17 cellular contexts compared by ENCODE assay signal in the genomic region with DNA sequence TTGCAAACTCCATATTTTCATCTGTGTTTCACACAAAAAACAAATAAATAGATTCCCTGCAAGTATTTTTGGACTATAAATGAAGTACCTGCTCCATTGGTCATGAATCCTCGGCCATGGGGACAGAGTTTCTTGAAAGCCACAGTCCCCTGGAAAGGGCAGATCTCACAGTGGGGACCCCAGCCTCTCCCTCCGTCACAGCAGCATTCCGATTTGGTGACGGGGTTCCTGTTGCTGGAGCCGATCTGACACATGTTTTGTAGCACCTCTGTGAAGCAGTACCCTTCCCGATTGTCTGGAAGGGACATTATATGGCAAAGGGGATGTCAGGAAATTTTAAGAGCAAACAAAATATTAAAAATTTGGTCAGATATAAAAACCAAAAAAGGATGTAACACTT.
DNase-seq lines count a peak whose midpoint lies in the region; ATAC-seq and TF ChIP-seq lines count a peak whose summit lies in the region.
"Had no signal": no experiment of that assay in that cellular context is flagged by ENCODE, and none has a peak within 500 bp of the region (broad histone marks: within the 10 kb centered on the region; RNA-seq: fewer than 3 reads in every experiment).

No MANE protein-coding gene starts in this region.

- H2BK5ac ChIP-seq in trophoblast cell (ENCODE audit: low read depth, low read length, poor library complexity), result peak overlapping the region; percentile 72

- H4K8ac ChIP-seq in trophoblast cell (ENCODE audit: low read depth, low read length), result peak overlapping the region; percentile 75

- peak overlapping the region; percentile 93 for H3K14ac ChIP-seq in trophoblast cell (ENCODE audit: low read length)

- peak overlapping the region; percentile 90 for H4K91ac ChIP-seq in trophoblast cell (ENCODE audit: low read depth, low read length)

- WGBS in trophoblast cell (ENCODE audit: extremely low coverage, insufficient coverage, insufficient read length), result no CpG with 5 or more reads among the region's 6 CpGs

- ATAC-seq in SK-N-SH treated with all-trans-retinoic acid at 6 μM for 48 hours (peak; percentile 3; the same call in 1 of the 3 replicates), HG03442 (IDR thresholded peaks at IDR 0.05; ENCODE audit: unreplicated experiment) (no peak)
- ATAC-seq: Panc1, Right ventricle myocardium inferior had no signal

- no peak overlapping the region for H3K4me3 ChIP-seq in trophoblast cell (ENCODE audit: low read depth, low read length)
- H3K4me3 ChIP-seq in effector memory CD4-positive, alpha-beta T cell (ENCODE audit: insufficient read depth, low read depth, low read length, poor library complexity, severe bottlenecking), result no peak overlapping the region

- peak overlapping the region; percentile 99 for H2BK12ac ChIP-seq in trophoblast cell (ENCODE audit: low read length)

- no peak overlapping the region for H3K4me2 ChIP-seq in trophoblast cell (ENCODE audit: low read length)

- H4K12ac ChIP-seq in trophoblast cell (ENCODE audit: low read depth, low read length), result no peak overlapping the region

- H3K36me3 Mint-ChIP-seq in progenitor cell of endocrine pancreas (ENCODE audit: insufficient read depth), result peaks cover 2% of the 10 kb centered on the region
- H3K36me3 Mint-ChIP-seq: CD4-positive, CD25-positive, alpha-beta regulatory T cell had no signal

- peaks cover 13% of the 10 kb centered on the region for H3K79me1 ChIP-seq in trophoblast cell (ENCODE audit: low read length)

- H2BK120ac ChIP-seq in trophoblast cell (ENCODE audit: insufficient read depth, low read length, poor library complexity), result peak overlapping the region; percentile 96

- H3K27ac ChIP-seq in trophoblast cell (ENCODE audit: low read depth, low read length), result no peak overlapping the region
- H3K27ac ChIP-seq in effector memory CD4-positive, alpha-beta T cell (ENCODE audit: insufficient read depth, low read length, poor library complexity, severe bottlenecking), result no peak overlapping the region

- H3K27ac Mint-ChIP-seq in progenitor cell of endocrine pancreas, result no peak overlapping the region
- H3K27ac Mint-ChIP-seq: CD4-positive, CD25-positive, alpha-beta regulatory T cell had no signal

- H2AK5ac ChIP-seq in trophoblast cell (ENCODE audit: low read length), result peak overlapping the region; percentile 75

- H3K9me3 Mint-ChIP-seq in progenitor cell of endocrine pancreas (ENCODE audit: low read depth), result peaks cover 5% of the 10 kb centered on the region
- H3K9me3 Mint-ChIP-seq: CD4-positive, CD25-positive, alpha-beta regulatory T cell had no signal

- H3K4me1 Mint-ChIP-seq in progenitor cell of endocrine pancreas (ENCODE audit: low read depth), result no peaks in the 10 kb centered on the region
- H3K4me1 Mint-ChIP-seq: CD4-positive, CD25-positive, alpha-beta regulatory T cell had no signal

- no peaks in the 10 kb centered on the region for H3K27me3 ChIP-seq in trophoblast cell (ENCODE audit: insufficient read depth, low read length)
- H3K27me3 ChIP-seq in effector memory CD4-positive, alpha-beta T cell (replicated peaks; ENCODE audit: control insufficient read depth, insufficient read depth, low read length, poor library complexity, severe bottlenecking), result no peaks in the 10 kb centered on the region

- no peak for TF ChIP-seq CTCF in progenitor cell of endocrine pancreas (IDR thresholded peaks at IDR 0.05; ENCODE audit: unreplicated experiment)

- H3K23ac ChIP-seq in trophoblast cell (ENCODE audit: low read length), result no peak overlapping the region

- no peaks in the 10 kb centered on the region for H3K27me3 Mint-ChIP-seq in progenitor cell of endocrine pancreas

- H3K4me1 ChIP-seq in trophoblast cell (ENCODE audit: control insufficient read depth in 1 of 2, insufficient read depth in 2 of 2, low read length in 2 of 2), result peaks cover 4 to 22% of the 10 kb centered on the region in 2 experiments
- H3K4me1 ChIP-seq in effector memory CD4-positive, alpha-beta T cell (ENCODE audit: control insufficient read depth, insufficient read depth, low read length, poor library complexity, severe bottlenecking), result no peaks in the 10 kb centered on the region

- no peak overlapping the region for H3K9ac ChIP-seq in trophoblast cell (ENCODE audit: low read length)

- H2AFZ ChIP-seq in trophoblast cell (ENCODE audit: insufficient read depth, low read length, poor library complexity), result no peak overlapping the region

- H3K4ac ChIP-seq in trophoblast cell (ENCODE audit: low read depth, low read length), result peak overlapping the region; percentile 73

- H3K9me3 ChIP-seq in trophoblast cell (ENCODE audit: insufficient read depth, low read depth, low read length), result no peaks in the 10 kb centered on the region
- H3K9me3 ChIP-seq in effector memory CD4-positive, alpha-beta T cell (ENCODE audit: control insufficient read depth, low read length), result no peaks in the 10 kb centered on the region

- DNase-seq in EH (ENCODE audit: low read depth) (peak; percentile 42), islet precursor cell (peak; percentile 59), trophoblast cell (no peak), progenitor cell of endocrine pancreas (ENCODE audit: low spot score, unreplicated experiment) (no peak), NOMO-1 treated with DMSO at 0.1 percent for 48 hours (lab: John Stamatoyannopoulos, UW; ENCODE audit: unreplicated experiment) (no peak)
- no peak for DNase-seq in effector memory CD4-positive, alpha-beta T cell
- DNase-seq: Calu3; CD4-positive, CD25-positive, alpha-beta regulatory T cell; DMS79 treated with DMSO at 0.1 percent for 48 hours; NCI-H1417 treated with DMSO at 0.1 percent for 48 hours; NCI-H2029 treated with DMSO at 0.1 percent for 48 hours; NCI-H510A; NCI-H82 had no signal

- H3K4me3 Mint-ChIP-seq in progenitor cell of endocrine pancreas (ENCODE audit: low read depth), result no peak overlapping the region
- H3K4me3 Mint-ChIP-seq: CD4-positive, CD25-positive, alpha-beta regulatory T cell had no signal

- H3K79me2 ChIP-seq in trophoblast cell (ENCODE audit: control insufficient read depth, insufficient read depth, low read length, poor library complexity), result no peaks in the 10 kb centered on the region

- H3K18ac ChIP-seq in trophoblast cell (ENCODE audit: low read length), result peak overlapping the region; percentile 76

- H3K36me3 ChIP-seq in trophoblast cell (ENCODE audit: control insufficient read depth in 1 of 2, insufficient read depth in 2 of 2, low read length in 2 of 2), result no peaks in the 10 kb centered on the region
- H3K36me3 ChIP-seq in effector memory CD4-positive, alpha-beta T cell (ENCODE audit: control insufficient read depth, insufficient read depth, low read length), result no peaks in the 10 kb centered on the region

TF ChIP-seq in SK-N-SH treated with all-trans-retinoic acid at 6 μM for 48 hours, 23 proteins besides CTCF, POLR2A, EP300 and RAD21:
- no peak for TF ChIP-seq ZFP30 (CRISPR knock-in tag; IDR thresholded peaks at IDR 0.05)
- TF ChIP-seq ESRRG (CRISPR knock-in tag; IDR thresholded peaks at IDR 0.05), result no peak
- no peak for TF ChIP-seq TCF4 (CRISPR knock-in tag; IDR thresholded peaks at IDR 0.05; ENCODE audit: borderline replicate concordance)
- TF ChIP-seq, protein P1, sequence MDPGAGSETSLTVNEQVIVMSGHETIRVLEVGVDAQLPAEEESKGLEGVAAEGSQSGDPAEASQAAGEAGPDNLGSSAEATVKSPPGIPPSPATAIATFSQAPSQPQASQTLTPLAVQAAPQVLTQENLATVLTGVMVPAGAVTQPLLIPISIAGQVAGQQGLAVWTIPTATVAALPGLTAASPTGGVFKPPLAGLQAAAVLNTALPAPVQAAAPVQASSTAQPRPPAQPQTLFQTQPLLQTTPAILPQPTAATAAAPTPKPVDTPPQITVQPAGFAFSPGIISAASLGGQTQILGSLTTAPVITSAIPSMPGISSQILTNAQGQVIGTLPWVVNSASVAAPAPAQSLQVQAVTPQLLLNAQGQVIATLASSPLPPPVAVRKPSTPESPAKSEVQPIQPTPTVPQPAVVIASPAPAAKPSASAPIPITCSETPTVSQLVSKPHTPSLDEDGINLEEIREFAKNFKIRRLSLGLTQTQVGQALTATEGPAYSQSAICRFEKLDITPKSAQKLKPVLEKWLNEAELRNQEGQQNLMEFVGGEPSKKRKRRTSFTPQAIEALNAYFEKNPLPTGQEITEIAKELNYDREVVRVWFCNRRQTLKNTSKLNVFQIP (CRISPR knock-in tag; IDR thresholded peaks at IDR 0.05; ENCODE audit: borderline replicate concordance, low read depth), result no peak
- TF ChIP-seq, protein P2, sequence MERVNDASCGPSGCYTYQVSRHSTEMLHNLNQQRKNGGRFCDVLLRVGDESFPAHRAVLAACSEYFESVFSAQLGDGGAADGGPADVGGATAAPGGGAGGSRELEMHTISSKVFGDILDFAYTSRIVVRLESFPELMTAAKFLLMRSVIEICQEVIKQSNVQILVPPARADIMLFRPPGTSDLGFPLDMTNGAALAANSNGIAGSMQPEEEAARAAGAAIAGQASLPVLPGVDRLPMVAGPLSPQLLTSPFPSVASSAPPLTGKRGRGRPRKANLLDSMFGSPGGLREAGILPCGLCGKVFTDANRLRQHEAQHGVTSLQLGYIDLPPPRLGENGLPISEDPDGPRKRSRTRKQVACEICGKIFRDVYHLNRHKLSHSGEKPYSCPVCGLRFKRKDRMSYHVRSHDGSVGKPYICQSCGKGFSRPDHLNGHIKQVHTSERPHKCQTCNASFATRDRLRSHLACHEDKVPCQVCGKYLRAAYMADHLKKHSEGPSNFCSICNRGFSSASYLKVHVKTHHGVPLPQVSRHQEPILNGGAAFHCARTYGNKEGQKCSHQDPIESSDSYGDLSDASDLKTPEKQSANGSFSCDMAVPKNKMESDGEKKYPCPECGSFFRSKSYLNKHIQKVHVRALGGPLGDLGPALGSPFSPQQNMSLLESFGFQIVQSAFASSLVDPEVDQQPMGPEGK (CRISPR knock-in tag; IDR thresholded peaks at IDR 0.05; ENCODE audit: borderline replicate concordance), result no peak
- TF ChIP-seq BACH2 (CRISPR knock-in tag; IDR thresholded peaks at IDR 0.05; ENCODE audit: borderline replicate concordance), result no peak
- no peak for TF ChIP-seq ZC3H10 (CRISPR knock-in tag; IDR thresholded peaks at IDR 0.05)
- TF ChIP-seq ZNF8 (CRISPR knock-in tag; IDR thresholded peaks at IDR 0.05), result no peak
- TF ChIP-seq ZNF565 (CRISPR knock-in tag; conservative IDR thresholded peaks at IDR 0.05; ENCODE audit: low read depth), result no peak
- TF ChIP-seq RARB (CRISPR knock-in tag; IDR thresholded peaks at IDR 0.05), result no peak
- TF ChIP-seq ZNF70 (CRISPR knock-in tag; IDR thresholded peaks at IDR 0.05), result no peak

Comparison
In these comparisons a context has a peak if more than half of its experiments do, and no peak if none do; other contexts are left out.
1. DNase-seq: peak in EH (single experiment) and islet precursor cell (single experiment); none in trophoblast cell (0 of 2), progenitor cell of endocrine pancreas (single experiment), NOMO-1 treated with DMSO at 0.1 percent for 48 hours (single experiment) and effector memory CD4-positive, alpha-beta T cell (0 of 3).